15 cellular contexts compared by ENCODE assay signal in genomic region chr2:240795468-240795867, GRCh38. TPM values are rescaled to one million over a fixed set of nuclear protein-coding genes. Genes with fewer than 3 reads are reported as not detected.
"Had no signal": no experiment of that assay in that cellular context is flagged by ENCODE, and none has a peak within 500 bp of the region (broad histone marks: within the 10 kb centered on the region; RNA-seq: fewer than 3 reads in every experiment).

No MANE protein-coding gene starts in this region.

- H3K9me3 ChIP-seq: colonic mucosa, esophagus muscularis mucosa, tibial nerve had no signal

- H3K36me3 ChIP-seq: cardiac muscle cell, colonic mucosa, esophagus muscularis mucosa, tibial nerve had no signal

- H3K27me3 ChIP-seq: cardiac muscle cell, colonic mucosa had no signal

- DNase-seq: activated B cell treated with CpG ODN at 0.5 μM for 24 hours; activated CD4-positive, alpha-beta T cell treated with anti-CD3 and anti-CD28 coated beads, Interleukin-2, amount 10 ng/mL, durations not matched to agents 7 days and 5 days; activated naive CD4-positive, alpha-beta T cell treated with anti-CD3 and anti-CD28 coated beads for 36 hours; activated T-cell treated with anti-CD3 and anti-CD28 coated beads for 4 hours; colonic mucosa; kidney glomerular epithelial cell; nucleus accumbens; stimulated activated CD4-positive, alpha-beta T cell treated with anti-CD3 and anti-CD28 coated beads, Interleukin-12 subunit alpha, Interleukin-12 subunit beta, amount 100 ng/mL, for 4 hours; stimulated activated naive B cell treated with anti-CD40 and anti-IgM and Interleukin-4, amounts not matched to agents 10 μg/mL and 1 μg/mL and 100 μg/mL, for 72 hours had no signal

- H3K4me3 ChIP-seq: cardiac muscle cell, colonic mucosa, esophagus muscularis mucosa, tibial nerve had no signal

- H3K4me1 ChIP-seq: colonic mucosa had no signal

- ATAC-seq: naive thymus-derived CD4-positive, alpha-beta T cell; stimulated activated naive B cell treated with anti-CD40 and anti-IgM and Interleukin-4, amounts not matched to agents 10 μg/mL and 1 μg/mL and 100 μg/mL, for 72 hours had no signal

- H3K27ac ChIP-seq: cardiac muscle cell, colonic mucosa, esophagus muscularis mucosa had no signal

RNA-seq across cellular contexts. Expression of gene KIF1A, which starts 24.6 kb away (rescaled TPM):
- total RNA-seq: activated B cell treated with CpG ODN at 0.5 μM for 24 hours, mononuclear cell, subcutaneous adipose tissue had no signal
